8 cellular contexts compared by ENCODE assay signal in genomic region chr22:17638432-17639237, GRCh38. TPM values are rescaled to one million over a fixed set of nuclear protein-coding genes. Genes with fewer than 3 reads are reported as not detected.
DNase-seq lines count a peak whose midpoint lies in the region; ATAC-seq and FAIRE-seq lines count a peak whose summit lies in the region.

A gene with protein sequence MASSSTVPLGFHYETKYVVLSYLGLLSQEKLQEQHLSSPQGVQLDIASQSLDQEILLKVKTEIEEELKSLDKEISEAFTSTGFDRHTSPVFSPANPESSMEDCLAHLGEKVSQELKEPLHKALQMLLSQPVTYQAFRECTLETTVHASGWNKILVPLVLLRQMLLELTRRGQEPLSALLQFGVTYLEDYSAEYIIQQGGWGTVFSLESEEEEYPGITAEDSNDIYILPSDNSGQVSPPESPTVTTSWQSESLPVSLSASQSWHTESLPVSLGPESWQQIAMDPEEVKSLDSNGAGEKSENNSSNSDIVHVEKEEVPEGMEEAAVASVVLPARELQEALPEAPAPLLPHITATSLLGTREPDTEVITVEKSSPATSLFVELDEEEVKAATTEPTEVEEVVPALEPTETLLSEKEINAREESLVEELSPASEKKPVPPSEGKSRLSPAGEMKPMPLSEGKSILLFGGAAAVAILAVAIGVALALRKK (plus strand): TSS chr22:17638757. CDS start chr22:17655712, 16,955 bp downstream.

- peaks cover 11% of the 10 kb centered on the region for H3K36me3 Mint-ChIP-seq in activated CD8-positive, alpha-beta memory T cell treated with anti-CD3 and anti-CD28 coated beads, Interleukin-2, amount 10 ng/mL, durations not matched to agents 7 days and 5 days

- H4K8ac ChIP-seq in mesenchymal stem cell (ENCODE audit: low read length), result peak within 1 kb of the TSS; percentile 92

- H2AFZ ChIP-seq in mesenchymal stem cell (ENCODE audit: low read depth, low read length), result peak within 1 kb of the TSS; percentile 80

- peak within 1 kb of the TSS; percentile 91 for H4K91ac ChIP-seq in mesenchymal stem cell (ENCODE audit: low read length)

- H3K4ac ChIP-seq in mesenchymal stem cell (ENCODE audit: low read depth in 1 of 2, low read length in 2 of 2), result peak within 1 kb of the TSS; percentile 39 to 98

- peaks cover 27% of the 10 kb centered on the region for H3K4me1 Mint-ChIP-seq in activated CD8-positive, alpha-beta memory T cell treated with anti-CD3 and anti-CD28 coated beads, Interleukin-2, amount 10 ng/mL, durations not matched to agents 7 days and 5 days

- ATAC-seq in GM21360 (IDR thresholded peaks at IDR 0.05; ENCODE audit: unreplicated experiment), result peak; percentile 87
- peak; percentile 93 for ATAC-seq in activated CD8-positive, alpha-beta memory T cell treated with anti-CD3 and anti-CD28 coated beads, Interleukin-2, amount 10 ng/mL, durations not matched to agents 7 days and 5 days

- CTCF ChIA-PET in activated CD8-positive, alpha-beta memory T cell treated with anti-CD3 and anti-CD28 coated beads, Interleukin-2, amount 10 ng/mL, durations not matched to agents 7 days and 5 days (lab: Charles Lee), result interaction anchor here (0.5 to 1.5 kb wide), 5 partner anchors 9 to 467 kb away, joined by 3 to 8 read pairs (median 6); partner anchors contain the start of gene PEX26

- peak within 1 kb of the TSS; percentile 94 for H3K9ac ChIP-seq in NT2/D1 (ENCODE audit: insufficient read length, low read depth)
- peak within 1 kb of the TSS; percentile 96 for H3K9ac ChIP-seq in endocrine pancreas (ENCODE audit: control insufficient read depth, insufficient read depth, low read length)
- peak within 1 kb of the TSS; percentile 93 for H3K9ac ChIP-seq in mesenchymal stem cell (ENCODE audit: low read length)

- peaks cover 3% of the 10 kb centered on the region for H3K79me1 ChIP-seq in mesenchymal stem cell (replicated peaks; ENCODE audit: low read length, poor library complexity, severe bottlenecking)

- FAIRE-seq in HTR-8/SVneo (lab: Jason Lieb, UNC), result peak; percentile 84

- H2AK5ac ChIP-seq in mesenchymal stem cell (ENCODE audit: low read length, severe bottlenecking), result peak within 1 kb of the TSS; percentile 93

- H3K9me3 Mint-ChIP-seq in activated CD8-positive, alpha-beta memory T cell treated with anti-CD3 and anti-CD28 coated beads, Interleukin-2, amount 10 ng/mL, durations not matched to agents 7 days and 5 days (ENCODE audit: low read depth), result no peaks in the 10 kb centered on the region

- H3K4me2 ChIP-seq in mesenchymal stem cell (ENCODE audit: low read length, poor library complexity, severe bottlenecking), result peak within 1 kb of the TSS; percentile 82

- under 1% methylated on average over 68 of the region's 68 CpGs for WGBS in mesenchymal stem cell

- H3K9me3 ChIP-seq in NT2/D1 (ENCODE audit: insufficient read depth, low read length) (no peaks in the 10 kb centered on the region), endocrine pancreas (ENCODE audit: control insufficient read depth, low read length) (no peaks in the 10 kb centered on the region), mesenchymal stem cell (ENCODE audit: control insufficient read depth, low read length) (no peaks in the 10 kb centered on the region)

- H3K23ac ChIP-seq in mesenchymal stem cell (ENCODE audit: low read length in 2 of 2), result peak within 1 kb of the TSS in 1 of 2 experiments; percentile 67

- H3K36me3 ChIP-seq in NT2/D1 (ENCODE audit: insufficient read depth, insufficient read length, low read length) (peaks cover 17% of the 10 kb centered on the region), endocrine pancreas (ENCODE audit: control insufficient read depth, insufficient read depth, low read length) (no peaks in the 10 kb centered on the region), mesenchymal stem cell (ENCODE audit: control insufficient read depth in 1 of 2, insufficient read depth in 2 of 2, low read depth in 1 of 2, low read length in 2 of 2) (peaks cover 0 to 4% of the 10 kb centered on the region in 2 experiments)

- peak within 1 kb of the TSS; percentile 37 for H2BK15ac ChIP-seq in mesenchymal stem cell (ENCODE audit: low read depth, poor library complexity, severe bottlenecking)

- peak within 1 kb of the TSS; percentile 61 for H2BK120ac ChIP-seq in mesenchymal stem cell (ENCODE audit: low read depth, low read length)

- DNase-seq in COR-L47 (lab: John Stamatoyannopoulos, UW), result peak; percentile 81
- peak; percentile 88 for DNase-seq in HTR-8/SVneo (ENCODE audit: insufficient read length, low spot score)
- DNase-seq in NT2/D1 (ENCODE audit: low read depth, low spot score), result peak; percentile 82
- peak; percentile 94 for DNase-seq in activated CD8-positive, alpha-beta memory T cell treated with anti-CD3 and anti-CD28 coated beads, Interleukin-2, amount 10 ng/mL, durations not matched to agents 7 days and 5 days
- peak; percentile 95 for DNase-seq in mesenchymal stem cell
- peak; percentile 75 for DNase-seq in stimulated activated CD8-positive, alpha-beta memory T cell treated with anti-CD3 and anti-CD28 coated beads, Interleukin-12 subunit alpha, Interleukin-12 subunit beta, amount 100 ng/mL, for 24 hours (ENCODE audit: extremely low read depth)

- H3K27ac Mint-ChIP-seq in activated CD8-positive, alpha-beta memory T cell treated with anti-CD3 and anti-CD28 coated beads, Interleukin-2, amount 10 ng/mL, durations not matched to agents 7 days and 5 days, result peak within 1 kb of the TSS; percentile 98

- peak within 1 kb of the TSS; percentile 96 for H3K4me3 ChIP-seq in NT2/D1 (ENCODE audit: insufficient read length, low read depth)
- H3K4me3 ChIP-seq in endocrine pancreas (ENCODE audit: control insufficient read depth, insufficient read depth, low read length), result peak within 1 kb of the TSS; percentile 86
- H3K4me3 ChIP-seq in mesenchymal stem cell (ENCODE audit: insufficient read depth in 1 of 2, low read depth in 1 of 2, low read length in 2 of 2), result peak within 1 kb of the TSS; percentile 83 to 86

- no peaks in the 10 kb centered on the region for H3K27me3 Mint-ChIP-seq in activated CD8-positive, alpha-beta memory T cell treated with anti-CD3 and anti-CD28 coated beads, Interleukin-2, amount 10 ng/mL, durations not matched to agents 7 days and 5 days

- H3K4me3 Mint-ChIP-seq in activated CD8-positive, alpha-beta memory T cell treated with anti-CD3 and anti-CD28 coated beads, Interleukin-2, amount 10 ng/mL, durations not matched to agents 7 days and 5 days, result peak within 1 kb of the TSS; percentile 91

- H2BK5ac ChIP-seq in mesenchymal stem cell (ENCODE audit: low read depth, low read length, poor library complexity, severe bottlenecking), result peak within 1 kb of the TSS; percentile 84

- peak within 1 kb of the TSS in 1 of 2 experiments; percentile 91 for H3K14ac ChIP-seq in mesenchymal stem cell (ENCODE audit: low read length in 2 of 2)

- H3K4me1 ChIP-seq in NT2/D1 (ENCODE audit: insufficient read depth, insufficient read length), result no peaks in the 10 kb centered on the region
- no peaks in the 10 kb centered on the region for H3K4me1 ChIP-seq in endocrine pancreas (ENCODE audit: control insufficient read depth, insufficient read depth, low read length)
- peaks cover 7% of the 10 kb centered on the region for H3K4me1 ChIP-seq in mesenchymal stem cell (ENCODE audit: control insufficient read depth, insufficient read depth, low read depth, low read length)

- H3K27ac ChIP-seq in mesenchymal stem cell (ENCODE audit: low read length, poor library complexity, severe bottlenecking), result peak within 1 kb of the TSS; percentile 94

- peak within 1 kb of the TSS; percentile 85 to 90 for H3K18ac ChIP-seq in mesenchymal stem cell (ENCODE audit: low read depth in 1 of 2, low read length in 2 of 2)

- H2BK12ac ChIP-seq in mesenchymal stem cell (ENCODE audit: low read length in 2 of 2), result peak within 1 kb of the TSS in 1 of 2 experiments; percentile 93

- H3K27me3 ChIP-seq in NT2/D1 (ENCODE audit: insufficient read depth, insufficient read length) (no peaks in the 10 kb centered on the region), endocrine pancreas (ENCODE audit: control insufficient read depth, insufficient read depth, low read length) (no peaks in the 10 kb centered on the region), mesenchymal stem cell (ENCODE audit: control insufficient read depth in 1 of 2, insufficient read depth in 1 of 2, low read length in 2 of 2) (no peaks in the 10 kb centered on the region)

RNA-seq across cellular contexts. Expression of the gene that starts here (rescaled TPM):
- 10 to 100 TPM; 27.6 to 32.7 TPM for total RNA-seq in activated CD8-positive, alpha-beta memory T cell treated with anti-CD3 and anti-CD28 coated beads, Interleukin-2, amount 10 ng/mL, durations not matched to agents 7 days and 5 days
- 32.3 TPM for polyA plus RNA-seq in mesenchymal stem cell (2013, experiment 1 of 2)
- polyA plus RNA-seq in mesenchymal stem cell (2013, experiment 2 of 2), result 31.2 TPM

Comparison
In these comparisons a context has a peak if more than half of its experiments do, and no peak if none do; other contexts are left out.
1. Peak in every context shown above with its lines: DNase-seq, ATAC-seq, H3K4me3 ChIP-seq and H3K27ac ChIP-seq.